In genomic region chr16:77434365-77435239, GRCh38 we compare ENCODE assay signal across 1 cellular context.
TF ChIP-seq lines count a peak whose summit lies in the region.

Gene ADAMTS18, minus strand, starts transcription at chr16:77435034. Its CDS starts 339 bp downstream, at chr16:77434695.

TF ChIP-seq in HepG2, 621 proteins besides CTCF, POLR2A, EP300 and RAD21:
- no peak for TF ChIP-seq ZBTB8A (CRISPR knock-in tag; IDR thresholded peaks at IDR 0.05; ENCODE audit: borderline replicate concordance, low read depth)
- TF ChIP-seq STAG1 (CRISPR knock-in tag; IDR thresholded peaks at IDR 0.05): peak; percentile 29; the same call in 1 of the 2 replicates
TF ChIP-seq in HepG2: peak in this region for 1.
